In the genomic region with DNA sequence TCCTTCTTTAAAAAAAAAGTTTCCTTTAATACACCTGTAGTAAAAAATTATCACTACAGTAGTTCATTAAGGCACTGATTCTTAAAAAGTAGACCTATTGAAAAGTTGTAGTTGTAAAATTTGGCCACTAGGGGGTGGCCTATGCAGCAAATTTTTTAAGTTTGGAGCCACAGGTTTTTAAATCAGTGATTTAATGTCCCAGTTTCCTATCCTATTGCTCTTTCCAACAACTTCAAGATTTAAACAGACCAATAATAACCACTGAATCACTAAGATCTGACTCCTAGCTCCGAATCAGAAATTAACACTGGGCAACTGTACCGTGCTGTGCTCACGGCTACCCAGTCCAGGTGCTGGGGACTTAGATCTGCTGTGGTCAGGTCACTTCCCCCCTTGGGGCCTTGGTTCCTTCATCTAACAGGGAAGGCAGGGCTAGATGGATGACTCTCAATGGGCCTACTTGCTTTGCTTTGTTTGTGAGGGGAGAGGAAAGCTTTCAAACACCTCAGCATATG, we compare ENCODE assay signal across 8 cellular contexts.
DNase-seq lines count a peak whose midpoint lies in the region; ATAC-seq lines count a peak whose summit lies in the region.

No MANE protein-coding gene starts in this region.

- DNase-seq in NCI-H345 (lab: John Stamatoyannopoulos, UW) (peak; percentile 16), NCI-H345 treated with DMSO at 0.1 percent for 48 hours (lab: John Stamatoyannopoulos, UW; ENCODE audit: unreplicated experiment) (no peak), RPMI7951 (ENCODE audit: low read depth) (peak; percentile 41), epidermal melanocyte (ENCODE audit: insufficient read length, low spot score) (peak; percentile 23), myocyte (ENCODE audit: low read depth) (peak; percentile 60)
- no peak for DNase-seq in stimulated activated CD4-positive, alpha-beta T cell treated with anti-CD3 and anti-CD28 coated beads, Interleukin-4, amount 100 ng/mL, for 1 hour

- ATAC-seq in HG03108 (IDR thresholded peaks at IDR 0.05; ENCODE audit: unreplicated experiment) (peak; percentile 52), HG03280 (IDR thresholded peaks at IDR 0.05; ENCODE audit: unreplicated experiment) (no peak)

Comparison
In these comparisons a context has a peak if more than half of its experiments do, and no peak if none do; other contexts are left out.
1. DNase-seq: peak in NCI-H345 (single experiment), RPMI7951 (single experiment), epidermal melanocyte (single experiment) and myocyte (single experiment); none in NCI-H345 treated with DMSO at 0.1 percent for 48 hours (single experiment) and stimulated activated CD4-positive, alpha-beta T cell treated with anti-CD3 and anti-CD28 coated beads, Interleukin-4, amount 100 ng/mL, for 1 hour (single experiment).